9 cellular contexts compared by ENCODE assay signal in genomic region chr2:32278476-32278853, GRCh38. TPM values are rescaled to one million over a fixed set of nuclear protein-coding genes. Genes with fewer than 3 reads are reported as not detected.
DNase-seq lines count a peak whose midpoint lies in the region; ATAC-seq and TF ChIP-seq lines count a peak whose summit lies in the region.
"Had no signal": no experiment of that assay in that cellular context is flagged by ENCODE, and none has a peak within 500 bp of the region (broad histone marks: within the 10 kb centered on the region; RNA-seq: fewer than 3 reads in every experiment).

No MANE protein-coding gene starts in this region.

- H3K9me3 ChIP-seq in DOHH2 (ENCODE audit: control insufficient read depth, insufficient read depth, low read length) (no peaks in the 10 kb centered on the region), RWPE2 (ENCODE audit: severe bottlenecking) (no peaks in the 10 kb centered on the region), esophagus squamous epithelium (no peaks in the 10 kb centered on the region)

- H3K27me3 ChIP-seq in DOHH2 (ENCODE audit: control insufficient read depth, low read length) (no peaks in the 10 kb centered on the region), RWPE2 (ENCODE audit: insufficient read depth, poor library complexity, severe bottlenecking) (no peaks in the 10 kb centered on the region), esophagus squamous epithelium (no peaks in the 10 kb centered on the region)

- ATAC-seq in RWPE2 (ENCODE audit: low read depth) = no peak

- peaks cover 6% of the 10 kb centered on the region for H3K4me1 Mint-ChIP-seq in progenitor cell of endocrine pancreas (ENCODE audit: low read depth)

- H3F3A ChIP-seq in DOHH2 (ENCODE audit: control insufficient read depth, insufficient read depth) = no peaks in the 10 kb centered on the region

- H3K36me3 ChIP-seq in DOHH2 (ENCODE audit: control insufficient read depth, low read length) (peaks cover 15% of the 10 kb centered on the region), RWPE2 (ENCODE audit: low read depth) (peaks cover 8% of the 10 kb centered on the region), esophagus squamous epithelium (peaks cover 0 to 35% (median 0%) of the 10 kb centered on the region in 3 donors)

- H3K4me3 Mint-ChIP-seq in progenitor cell of endocrine pancreas (ENCODE audit: low read depth) = peak overlapping the region; percentile 84

- TF ChIP-seq CTCF in DOHH2 (IDR thresholded peaks at IDR 0.05; ENCODE audit: low read depth, low read length, poor library complexity, severe bottlenecking) (no peak), RWPE2 (IDR thresholded peaks at IDR 0.05; ENCODE audit: poor library complexity, severe bottlenecking) (no peak), esophagus squamous epithelium (IDR thresholded peaks at IDR 0.05) (no peak), progenitor cell of endocrine pancreas (IDR thresholded peaks at IDR 0.05; ENCODE audit: unreplicated experiment) (no peak)

- peaks cover 10% of the 10 kb centered on the region for H3K27me3 Mint-ChIP-seq in progenitor cell of endocrine pancreas

- peaks cover 9% of the 10 kb centered on the region for H3K36me3 Mint-ChIP-seq in progenitor cell of endocrine pancreas (ENCODE audit: insufficient read depth)

- TF ChIP-seq POLR2A in esophagus squamous epithelium (IDR thresholded peaks at IDR 0.05) = no peak

- no peaks in the 10 kb centered on the region for H3K9me2 ChIP-seq in DOHH2 (replicated peaks; ENCODE audit: control insufficient read depth, low read length)

- H3K4me1 ChIP-seq in DOHH2 (ENCODE audit: control insufficient read depth, low read length) = peaks cover 15% of the 10 kb centered on the region
- H3K4me1 ChIP-seq in RWPE2 (ENCODE audit: insufficient read depth, poor library complexity, severe bottlenecking) = peaks cover 4% of the 10 kb centered on the region
- H3K4me1 ChIP-seq in esophagus squamous epithelium = peaks cover 3 to 45% (median 11%) of the 10 kb centered on the region in 3 donors

- intact Hi-C loops in esophagus squamous epithelium (cut with DNase I) = no loop called here

- peaks cover 46% of the 10 kb centered on the region for H3K79me2 ChIP-seq in DOHH2 (ENCODE audit: control insufficient read depth, low read length)

- peak overlapping the region; percentile 81 for H3K4me2 ChIP-seq in DOHH2 (ENCODE audit: low read length)

- H3K27ac Mint-ChIP-seq in progenitor cell of endocrine pancreas = peak overlapping the region; percentile 92

- H4K20me1 ChIP-seq in DOHH2 (ENCODE audit: control insufficient read depth, insufficient read depth, low read depth, low read length) = no peaks in the 10 kb centered on the region

- peaks cover 3% of the 10 kb centered on the region for H3K9me3 Mint-ChIP-seq in progenitor cell of endocrine pancreas (ENCODE audit: low read depth)

- H3K27ac ChIP-seq in DOHH2 (ENCODE audit: low read depth, low read length) (0 out of 2 replicates have a peak overlapping the region, but pooled peaks have one; percentile 25), RWPE2 (ENCODE audit: poor library complexity, severe bottlenecking) (peak overlapping the region; percentile 7), esophagus squamous epithelium (peak overlapping the region; percentile 92 to 95 (median 92))

- H3K4me3 ChIP-seq in DOHH2 (ENCODE audit: low read length) (peak overlapping the region; percentile 98), RWPE2 (ENCODE audit: severe bottlenecking) (peak overlapping the region; percentile 59), esophagus squamous epithelium (peak overlapping the region; percentile 99)

- DNase-seq in RWPE2 (ENCODE audit: low spot score) = no peak
- DNase-seq in esophagus squamous epithelium (lab: John Stamatoyannopoulos, UW) = no peak
- DNase-seq in progenitor cell of endocrine pancreas (ENCODE audit: low spot score, unreplicated experiment) = no peak
- DNase-seq in dermis blood vessel endothelial cell = no peak
- DNase-seq in NCI-H2107 (lab: John Stamatoyannopoulos, UW) = no peak
- no peak for DNase-seq in DMS79 treated with DMSO at 0.1 percent for 48 hours (lab: John Stamatoyannopoulos, UW)
- no peak for DNase-seq in stimulated activated CD4-positive, alpha-beta T cell treated with anti-CD3 and anti-CD28 coated beads, Interleukin-2, amount 100 ng/mL, for 24 hours

- WGBS in esophagus squamous epithelium, 2 donors = 5 to 11% methylated on average over 6 of the region's 6 CpGs

RNA-seq across cellular contexts. Expression of gene YIPF4, which starts 0.8 kb away (rescaled TPM):
- 10 to 100 TPM; 11.9 to 34.9 (median 13.7) TPM for total RNA-seq in esophagus squamous epithelium
- total RNA-seq in progenitor cell of endocrine pancreas = 36.1 and 39.9 TPM in 2 replicates
- total RNA-seq in dermis blood vessel endothelial cell = 26.4 and 34.5 TPM in 2 replicates

RNA-seq across cellular contexts. Expression of gene NLRC4, which starts 13.8 kb away (rescaled TPM):
- total RNA-seq in esophagus squamous epithelium = under 1 TPM in 3 of 4 donors, not detected in 1; 0.44 to 0.91 (median 0.57) TPM
- not detected in 2 replicates for total RNA-seq in progenitor cell of endocrine pancreas
- not detected in 2 replicates for total RNA-seq in dermis blood vessel endothelial cell
- total RNA-seq: H4 had no signal

Comparison
In these comparisons a context has a peak if more than half of its experiments do, and no peak if none do; other contexts are left out.
1. H3K27ac ChIP-seq: peak in every context shown above with its lines; median percentile 92 in esophagus squamous epithelium; 25 in DOHH2; 7 in RWPE2.